ENCODE assay signal across 8 cellular contexts in the genomic region with DNA sequence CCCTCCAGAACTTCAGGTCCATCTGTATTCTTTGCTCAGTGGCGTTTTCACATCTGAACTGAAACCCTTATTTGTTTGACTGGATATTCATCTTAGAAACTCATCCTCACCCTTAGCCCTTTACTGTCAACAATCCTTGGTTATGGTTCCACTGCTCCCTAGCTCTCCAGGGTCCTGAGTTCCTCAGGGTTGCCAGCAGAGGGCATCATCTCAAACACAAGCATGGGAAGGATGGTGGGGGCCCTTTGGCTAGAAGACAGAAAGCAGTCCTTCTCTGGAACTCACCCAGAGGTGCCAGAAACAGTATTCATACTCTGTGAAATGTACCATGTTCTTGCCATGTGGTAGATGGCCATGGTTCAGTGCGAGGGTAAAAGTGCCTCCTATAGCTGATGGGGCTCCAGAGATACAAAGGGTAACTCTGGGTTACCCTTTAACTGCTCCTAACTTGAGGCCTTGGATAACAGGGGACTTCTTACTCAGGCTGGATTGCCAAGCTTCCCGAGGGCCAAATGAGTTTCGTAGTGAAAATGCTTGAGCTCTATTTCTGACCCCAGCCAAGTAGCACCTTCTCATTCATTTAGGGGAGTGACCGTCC. TPM values are rescaled to one million over a fixed set of nuclear protein-coding genes. Genes with fewer than 3 reads are reported as not detected.
A peak's percentile ranks its signal among the peaks of the same experiment; 100 is the strongest.
DNase-seq lines count a peak whose midpoint lies in the region; TF ChIP-seq lines count a peak whose summit lies in the region.

No MANE protein-coding gene starts in this region.

- no peak overlapping the region for H3K27ac ChIP-seq in Peyer's patch
- H3K27ac ChIP-seq in ovary = no peak overlapping the region

- no peaks in the 10 kb centered on the region for H3K27me3 Mint-ChIP-seq in type B pancreatic cell

- DNase-seq in AG08395 (ENCODE audit: low spot score) (peak; percentile 40), GM10248 (ENCODE audit: extremely low spot score) (no peak), Peyer's patch (peak in 1 of 3 donors; percentile 37), fibroblast of the aortic adventitia (ENCODE audit: low read depth) (peak; percentile 14), type B pancreatic cell (ENCODE audit: extremely low spot score, unreplicated experiment) (no peak), ovary (no peak), NCI-H146 (lab: John Stamatoyannopoulos, UW) (no peak), GF-D8 (lab: John Stamatoyannopoulos, UW) (no peak)

- H3K36me3 ChIP-seq in Peyer's patch (peaks cover 0 to 95% (median 0%) of the 10 kb centered on the region in 3 donors), ovary (no peaks in the 10 kb centered on the region)

- H3K4me3 ChIP-seq in Peyer's patch (no peak overlapping the region), fibroblast of the aortic adventitia (ENCODE audit: low read depth, low read length) (no peak overlapping the region), ovary (no peak overlapping the region)

- POLR2A ChIA-PET in GM10248 (lab: Yijun Ruan, JAX) = interaction anchor here (0.8 to 1.4 kb wide), 3 partner anchors 8 to 252 kb away, joined by 3 read pairs; no protein-coding TSS in a partner anchor

- H3K36me3 Mint-ChIP-seq in type B pancreatic cell = peaks cover 31% of the 10 kb centered on the region

- H3K27me3 ChIP-seq in Peyer's patch (no peaks in the 10 kb centered on the region), ovary (no peaks in the 10 kb centered on the region)

- no peak overlapping the region for H3K27ac Mint-ChIP-seq in type B pancreatic cell

- H3K9me3 ChIP-seq in Peyer's patch = no peaks in the 10 kb centered on the region
- no peaks in the 10 kb centered on the region for H3K9me3 ChIP-seq in ovary

- no peaks in the 10 kb centered on the region for H3K4me1 Mint-ChIP-seq in type B pancreatic cell (ENCODE audit: unreplicated experiment)

- CTCF ChIA-PET in GM10248 (lab: Yijun Ruan, JAX) = interaction anchor here (0.9 to 3.9 kb wide), 14 partner anchors 9 to 255 kb away, joined by 3 to 24 read pairs (median 6); a partner anchor contains a TSS

- intact Hi-C loops in ovary (cut with DNase I) = no loop called here

- H3K4me1 ChIP-seq in Peyer's patch (no peaks in the 10 kb centered on the region), ovary (ENCODE audit: insufficient read depth) (no peaks in the 10 kb centered on the region)

- no peak overlapping the region for H3K4me3 Mint-ChIP-seq in type B pancreatic cell

- no peaks in the 10 kb centered on the region for H3K9me3 Mint-ChIP-seq in type B pancreatic cell

- TF ChIP-seq POLR2A in Peyer's patch (IDR thresholded peaks at IDR 0.05) = no peak
- no peak for TF ChIP-seq POLR2A in ovary (IDR thresholded peaks at IDR 0.05)

- TF ChIP-seq CTCF in GM10248 (IDR thresholded peaks at IDR 0.05; ENCODE audit: control extremely low read depth, extremely low read depth, low read depth, missing control alignments) (peak; percentile 40), Peyer's patch (IDR thresholded peaks at IDR 0.05) (peak in 4 of 6 experiments; percentile 14 to 36 (median 31)), fibroblast of the aortic adventitia (IDR thresholded peaks at IDR 0.05; ENCODE audit: insufficient read depth, low read length) (peak; percentile 49), type B pancreatic cell (conservative IDR thresholded peaks at IDR 0.05) (peak; percentile 76), ovary (IDR thresholded peaks at IDR 0.05) (no peak)

- 63 to 78% (median 76%) methylated on average over 5 of the region's 5 CpGs for WGBS in ovary, 3 donors

- TF ChIP-seq EP300 in ovary (IDR thresholded peaks at IDR 0.05) = no peak

RNA-seq across cellular contexts. Expression of a gene that starts 11.3 kb away (rescaled TPM):
- total RNA-seq in Peyer's patch (100 to 1,000 TPM in 3 of 4 donors, 10 to 100 TPM in 1; 34.7 to 173 (median 158) TPM), fibroblast of the aortic adventitia (ENCODE audit: low replicate concordance) (60.6 and 79.3 TPM in 2 replicates), type B pancreatic cell (ENCODE audit: low replicate concordance) (103 and 104 TPM in 2 replicates), ovary (10 to 100 TPM; 35.2 to 76.2 (median 58.1) TPM)
- 100 to 1,000 TPM in 1 of 2 donors, 10 to 100 TPM in 1; 53.9 to 234 TPM for polyA plus RNA-seq in ovary

RNA-seq across cellular contexts. Expression of a gene that starts 11.4 kb away (rescaled TPM):
- total RNA-seq in Peyer's patch = 100 to 1,000 TPM; 109 to 173 (median 138) TPM
- total RNA-seq in fibroblast of the aortic adventitia (ENCODE audit: low replicate concordance) = 220 and 248 TPM in 2 replicates
- total RNA-seq in type B pancreatic cell (ENCODE audit: low replicate concordance) = 174 and 226 TPM in 2 replicates
- 100 to 1,000 TPM in 5 of 7 donors, 10 to 100 TPM in 2; 63.7 to 163 (median 123) TPM for total RNA-seq in ovary
- polyA plus RNA-seq in ovary = 100 to 1,000 TPM in 1 of 2 donors, 10 to 100 TPM in 1; 69.9 to 144 TPM

RNA-seq across cellular contexts. Expression of a gene that starts 12.4 kb away (rescaled TPM):
- total RNA-seq in Peyer's patch (under 1 TPM in 1 of 4 donors, not detected in 3; 0.80 TPM), fibroblast of the aortic adventitia (ENCODE audit: low replicate concordance) (not detected in 2 replicates), type B pancreatic cell (ENCODE audit: low replicate concordance) (0.48 and 2.2 TPM in 2 replicates), ovary (under 1 TPM in 3 of 7 donors, not detected in 4; 0.08 to 0.20 (median 0.10) TPM)
- under 1 TPM; 0.02 to 0.08 TPM for polyA plus RNA-seq in ovary

RNA-seq across cellular contexts. Expression of a gene that starts 45.9 kb away (rescaled TPM):
- 1 to 10 TPM; 2.1 to 6.8 (median 4.1) TPM for total RNA-seq in Peyer's patch
- not detected in 2 replicates for total RNA-seq in fibroblast of the aortic adventitia (ENCODE audit: low replicate concordance)
- 19.8 and 67.3 TPM in 2 replicates for total RNA-seq in type B pancreatic cell (ENCODE audit: low replicate concordance)
- total RNA-seq in ovary = 10 to 100 TPM in 3 of 7 donors, 1 to 10 TPM in 4; 5.6 to 18.4 (median 10.0) TPM
- polyA plus RNA-seq in ovary = 1 to 10 TPM; 7.1 to 8.1 TPM

Comparison
In these comparisons a context has a peak if more than half of its experiments do, and no peak if none do; other contexts are left out.
1. DNase-seq: peak in AG08395 (single experiment) and fibroblast of the aortic adventitia (single experiment); none in GM10248 (single experiment), type B pancreatic cell (single experiment), ovary (0 of 5), NCI-H146 (single experiment) and GF-D8 (single experiment).
2. CTCF ChIP-seq: peak in GM10248 (single experiment), Peyer's patch (4 of 6), fibroblast of the aortic adventitia (single experiment) and type B pancreatic cell (single experiment); none in ovary (0 of 3).